In the genomic region with DNA sequence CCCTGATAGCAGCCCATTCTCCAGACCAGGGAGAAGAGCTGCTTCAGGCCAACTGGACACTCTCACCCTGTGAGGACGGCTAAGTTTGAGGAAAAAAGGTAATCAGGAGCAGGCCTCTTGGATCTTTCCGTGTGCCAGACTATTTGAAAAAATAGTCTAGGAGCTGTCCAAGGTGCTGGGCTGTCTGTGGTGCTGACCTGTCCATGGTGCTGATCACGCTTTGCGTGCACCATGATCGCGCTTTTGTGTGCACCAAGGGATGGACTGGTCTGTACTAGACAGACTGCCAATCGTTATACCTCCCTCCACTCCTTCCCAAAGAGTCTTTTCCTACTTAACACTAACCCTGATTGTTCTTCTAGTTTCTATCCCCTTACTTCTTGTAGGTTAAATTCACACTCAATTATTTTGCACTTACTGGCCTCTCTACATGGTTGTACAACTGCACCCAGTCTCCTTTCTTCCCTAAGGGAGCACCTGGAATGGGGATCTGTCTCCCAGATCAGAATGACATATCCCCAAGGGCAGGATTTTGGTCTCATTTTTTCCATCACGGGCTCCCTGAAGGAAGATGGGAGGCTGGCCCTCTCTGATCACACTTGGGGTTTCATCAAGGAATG, we compare ENCODE assay signal across 1 cellular context.
A peak's percentile ranks its signal among the peaks of the same experiment; 100 is the strongest.
TF ChIP-seq lines count a peak whose summit lies in the region.

No MANE protein-coding gene starts in this region.

TF ChIP-seq in HepG2, 621 proteins besides CTCF, POLR2A, EP300 and RAD21 (continued from another document):
- TF ChIP-seq, protein P1, sequence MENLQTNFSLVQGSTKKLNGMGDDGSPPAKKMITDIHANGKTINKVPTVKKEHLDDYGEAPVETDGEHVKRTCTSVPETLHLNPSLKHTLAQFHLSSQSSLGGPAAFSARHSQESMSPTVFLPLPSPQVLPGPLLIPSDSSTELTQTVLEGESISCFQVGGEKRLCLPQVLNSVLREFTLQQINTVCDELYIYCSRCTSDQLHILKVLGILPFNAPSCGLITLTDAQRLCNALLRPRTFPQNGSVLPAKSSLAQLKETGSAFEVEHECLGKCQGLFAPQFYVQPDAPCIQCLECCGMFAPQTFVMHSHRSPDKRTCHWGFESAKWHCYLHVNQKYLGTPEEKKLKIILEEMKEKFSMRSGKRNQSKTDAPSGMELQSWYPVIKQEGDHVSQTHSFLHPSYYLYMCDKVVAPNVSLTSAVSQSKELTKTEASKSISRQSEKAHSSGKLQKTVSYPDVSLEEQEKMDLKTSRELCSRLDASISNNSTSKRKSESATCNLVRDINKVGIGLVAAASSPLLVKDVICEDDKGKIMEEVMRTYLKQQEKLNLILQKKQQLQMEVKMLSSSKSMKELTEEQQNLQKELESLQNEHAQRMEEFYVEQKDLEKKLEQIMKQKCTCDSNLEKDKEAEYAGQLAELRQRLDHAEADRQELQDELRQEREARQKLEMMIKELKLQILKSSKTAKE (CRISPR knock-in tag; IDR thresholded peaks at IDR 0.05; ENCODE audit: borderline replicate concordance) = peak; percentile 96
- TF ChIP-seq MIXL1 (CRISPR knock-in tag; IDR thresholded peaks at IDR 0.05) (peak; percentile 100), ZNF549 (CRISPR knock-in tag; IDR thresholded peaks at IDR 0.05) (peak; percentile 97), SP140L (CRISPR knock-in tag; IDR thresholded peaks at IDR 0.05; ENCODE audit: borderline replicate concordance) (peak; percentile 100), CCDC6 (CRISPR knock-in tag; IDR thresholded peaks at IDR 0.05) (peak; percentile 100), ZNF816 (CRISPR knock-in tag; IDR thresholded peaks at IDR 0.05; ENCODE audit: borderline replicate concordance) (peak; percentile 100)
- TF ChIP-seq, protein P2, sequence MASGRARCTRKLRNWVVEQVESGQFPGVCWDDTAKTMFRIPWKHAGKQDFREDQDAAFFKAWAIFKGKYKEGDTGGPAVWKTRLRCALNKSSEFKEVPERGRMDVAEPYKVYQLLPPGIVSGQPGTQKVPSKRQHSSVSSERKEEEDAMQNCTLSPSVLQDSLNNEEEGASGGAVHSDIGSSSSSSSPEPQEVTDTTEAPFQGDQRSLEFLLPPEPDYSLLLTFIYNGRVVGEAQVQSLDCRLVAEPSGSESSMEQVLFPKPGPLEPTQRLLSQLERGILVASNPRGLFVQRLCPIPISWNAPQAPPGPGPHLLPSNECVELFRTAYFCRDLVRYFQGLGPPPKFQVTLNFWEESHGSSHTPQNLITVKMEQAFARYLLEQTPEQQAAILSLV (CRISPR knock-in tag; IDR thresholded peaks at IDR 0.05; ENCODE audit: borderline replicate concordance) = peak; percentile 100
